24 cellular contexts compared by ENCODE assay signal in the genomic region with DNA sequence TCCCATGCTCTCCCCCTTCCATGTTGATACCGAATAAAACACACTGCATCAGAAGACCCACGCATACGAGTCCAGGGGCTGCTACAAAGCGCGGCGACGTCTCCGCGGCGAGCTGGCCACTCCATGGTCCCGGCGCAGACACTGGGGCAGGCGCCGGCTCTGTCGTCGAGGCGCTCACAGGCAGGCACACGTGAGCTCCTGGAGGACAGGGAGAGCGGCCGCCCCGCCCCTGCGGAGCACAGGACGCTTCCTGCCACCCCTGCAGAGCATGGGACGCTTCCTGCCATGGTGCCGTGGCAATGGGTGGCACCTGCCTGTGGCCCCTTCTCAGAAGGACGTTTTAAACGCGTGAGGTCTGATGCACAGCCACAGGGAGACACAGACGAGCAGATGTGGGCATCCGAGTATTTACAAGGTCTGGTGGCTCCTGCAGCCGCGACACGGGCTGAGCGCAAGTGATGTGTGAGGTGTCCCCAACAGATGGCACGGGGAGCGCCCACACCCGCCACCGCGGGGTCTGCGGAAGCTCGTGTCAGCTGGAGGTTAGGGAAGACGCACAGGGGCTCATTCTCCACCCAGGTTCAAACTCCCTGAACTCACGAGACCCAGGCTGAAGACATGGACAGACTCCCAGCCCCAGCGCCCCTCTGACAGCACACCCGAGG. TPM values are rescaled to one million over a fixed set of nuclear protein-coding genes. Genes with fewer than 3 reads are reported as not detected.
DNase-seq lines count a peak whose midpoint lies in the region; ATAC-seq, FAIRE-seq and TF ChIP-seq lines count a peak whose summit lies in the region.
"Had no signal": no experiment of that assay in that cellular context is flagged by ENCODE, and none has a peak within 500 bp of the region (broad histone marks: within the 10 kb centered on the region; RNA-seq: fewer than 3 reads in every experiment).

No MANE protein-coding gene starts in this region.

- H3K27ac ChIP-seq in sigmoid colon: no peak overlapping the region
- H3K27ac ChIP-seq: heart right ventricle, neutrophil, psoas muscle, tibial nerve, VCaP had no signal

- H3K27me3 ChIP-seq in bronchial epithelial cell (ENCODE audit: control insufficient read depth, insufficient read depth, low read length) (no peaks in the 10 kb centered on the region), sigmoid colon (no peaks in the 10 kb centered on the region)
- H3K27me3 ChIP-seq: heart right ventricle, tibial nerve had no signal

- no peak for ATAC-seq in HG02623 (IDR thresholded peaks at IDR 0.05; ENCODE audit: unreplicated experiment)
- ATAC-seq: heart right ventricle, psoas muscle had no signal

- peaks cover 0 to 28% (median 14%) of the 10 kb centered on the region in 4 donors for H3K4me1 ChIP-seq in sigmoid colon

- H3K9me3 ChIP-seq in sigmoid colon: no peaks in the 10 kb centered on the region
- H3K9me3 ChIP-seq: psoas muscle, tibial nerve had no signal

- TF ChIP-seq CTCF in bronchial epithelial cell (IDR thresholded peaks at IDR 0.05; ENCODE audit: insufficient read depth, low read length, severe bottlenecking) (no peak), sigmoid colon (IDR thresholded peaks at IDR 0.05) (no peak)

- H3K36me3 ChIP-seq in bronchial epithelial cell (ENCODE audit: control insufficient read depth, insufficient read depth, low read length): peaks cover 27% of the 10 kb centered on the region
- peaks cover 0 to 27% (median 0%) of the 10 kb centered on the region in 4 donors for H3K36me3 ChIP-seq in sigmoid colon
- H3K36me3 ChIP-seq: neutrophil had no signal

- peak; percentile 72 for FAIRE-seq in GM12891 (lab: Jason Lieb, UNC)
- peak; percentile 43 for FAIRE-seq in bronchial epithelial cell (lab: Jason Lieb, UNC)
- FAIRE-seq: small intestine had no signal

- no peak for DNase-seq in GM12891 (ENCODE audit: insufficient read length, low spot score)
- peak; percentile 97 for DNase-seq in NAMALWA (ENCODE audit: low spot score)
- DNase-seq in bronchial epithelial cell (ENCODE audit: low read depth): no peak
- DNase-seq in superior temporal gyrus (ENCODE audit: extremely low spot score): peak; percentile 6
- DNase-seq in NOMO-1 treated with dmso at 0.1 percent for 144 hours (lab: John Stamatoyannopoulos, UW; ENCODE audit: unreplicated experiment): no peak
- DNase-seq in sigmoid colon: no peak
- DNase-seq: activated CD4-positive, alpha-beta T cell treated with anti-CD3 and anti-CD28 coated beads, Interleukin-2, amount 50 U/mL, for 4 hours; activated gamma-delta T cell; cortex of kidney; DND-41; GOT3; heart right ventricle; NCI-H1105 treated with DMSO at 0.1 percent for 48 hours; NCI-H526; SHP77 treated with DMSO at 0.1 percent for 48 hours; small intestine; stimulated activated CD4-positive, alpha-beta T cell treated with anti-CD3 and anti-CD28 coated beads, Interleukin-2, amount 100 ng/mL, for 48 hours had no signal

- no peak for TF ChIP-seq EP300 in sigmoid colon (IDR thresholded peaks at IDR 0.05)

- H3K4me3 ChIP-seq in bronchial epithelial cell (ENCODE audit: low read depth, low read length) (no peak overlapping the region), sigmoid colon (no peak overlapping the region)
- H3K4me3 ChIP-seq: heart right ventricle, psoas muscle, tibial nerve had no signal

- intact Hi-C loops in sigmoid colon (cut with DNase I): no loop called here

- 85 to 94% methylated on average over 45 of the region's 45 CpGs for WGBS in sigmoid colon, 2 donors

- TF ChIP-seq POLR2A in GM12891 (IDR thresholded peaks at IDR 0.05; ENCODE audit: low read depth, low read length) (no peak), sigmoid colon (IDR thresholded peaks at IDR 0.05) (no peak)

TF ChIP-seq in GM12891, 5 proteins besides CTCF, POLR2A, EP300 and RAD21:
- no peak for TF ChIP-seq POU2F2 (IDR thresholded peaks at IDR 0.05; ENCODE audit: low read depth, low read length)
- TF ChIP-seq PAX5 (IDR thresholded peaks at IDR 0.05; ENCODE audit: insufficient read depth, low read length, severe bottlenecking): no peak
- no peak for TF ChIP-seq SPI1 (IDR thresholded peaks at IDR 0.05; ENCODE audit: low read depth, low read length)
- TF ChIP-seq POLR2AphosphoS5 (IDR thresholded peaks at IDR 0.05; ENCODE audit: low read depth, low read length): no peak

RNA-seq across cellular contexts. Expression of gene GPR146, which starts 21.4 kb away (rescaled TPM):
- 3.0 TPM for polyA plus RNA-seq in GM12891 (2012; ENCODE audit: low read depth, missing spikeins)
- 1.0 and 1.3 TPM in 2 replicates for total RNA-seq in bronchial epithelial cell
- 10 to 100 TPM; 10.8 to 33.5 (median 27.2) TPM for total RNA-seq in sigmoid colon
- 1 to 10 TPM; 3.0 to 7.1 (median 5.5) TPM for polyA plus RNA-seq in sigmoid colon

RNA-seq across cellular contexts. Expression of gene CYP2W1, which starts 40.0 kb away (rescaled TPM):
- polyA plus RNA-seq in GM12891 (2012; ENCODE audit: low read depth, missing spikeins): not detected
- 0.51 TPM in 1 of 2 replicates, not detected in the other for total RNA-seq in bronchial epithelial cell
- total RNA-seq in sigmoid colon: under 1 TPM in 1 of 4 donors, not detected in 3; 0.83 TPM
- 1 to 10 TPM in 1 of 3 donors, not detected in 2; 3.8 TPM for polyA plus RNA-seq in sigmoid colon
- total RNA-seq: heart right ventricle; psoas muscle; T-helper 2 cell treated with Interferon-gamma antibody and Interleukin-4, amounts not matched to agents 100 ng/mL and 5 ng/mL, for 36 hours had no signal
- polyA plus RNA-seq: heart right ventricle, liver, psoas muscle had no signal

RNA-seq across cellular contexts. Expression of gene COX19, which starts 47.6 kb away (rescaled TPM):
- polyA plus RNA-seq in GM12891 (2012; ENCODE audit: low read depth, missing spikeins): 6.2 TPM
- 12.9 and 17.5 TPM in 2 replicates for total RNA-seq in bronchial epithelial cell
- 10 to 100 TPM in 1 of 4 donors, 1 to 10 TPM in 3; 8.9 to 12.7 (median 9.3) TPM for total RNA-seq in sigmoid colon
- 10 to 100 TPM in 1 of 3 donors, 1 to 10 TPM in 2; 5.1 to 11.5 (median 6.0) TPM for polyA plus RNA-seq in sigmoid colon

Comparison
In these comparisons a context has a peak if more than half of its experiments do, and no peak if none do; other contexts are left out.
1. DNase-seq: peak in NAMALWA (single experiment) and superior temporal gyrus (single experiment); none in GM12891 (single experiment), bronchial epithelial cell (single experiment), NOMO-1 treated with dmso at 0.1 percent for 144 hours (single experiment) and sigmoid colon (single experiment).